15 cellular contexts compared by ENCODE assay signal in genomic region chr10:132722980-132723970, GRCh38.
DNase-seq lines count a peak whose midpoint lies in the region; ATAC-seq and TF ChIP-seq lines count a peak whose summit lies in the region.
"Had no signal": no experiment of that assay in that cellular context is flagged by ENCODE, and none has a peak within 500 bp of the region (broad histone marks: within the 10 kb centered on the region; RNA-seq: fewer than 3 reads in every experiment).

No MANE protein-coding gene starts in this region.

- ATAC-seq in Right ventricle myocardium superior (ENCODE audit: poor library complexity) (peak; percentile 49), Right ventricle myocardium inferior (no peak)
- ATAC-seq: A549 had no signal

- intact Hi-C loops in Right ventricle myocardium superior (cut with DNase I) (no loop called here), Right ventricle myocardium inferior (cut with DNase I) (no loop called here)

- H3K9me3 Mint-ChIP-seq in type B pancreatic cell: no peaks in the 10 kb centered on the region
- H3K9me3 Mint-ChIP-seq: activated CD4-positive, alpha-beta memory T cell treated with anti-CD3 and anti-CD28 coated beads for 36 hours; activated T-helper 1 cell treated with anti-CD3 and anti-CD28 coated beads, Interleukin-12 subunit alpha, Interleukin-12 subunit beta, Interleukin-2, Interleukin-4 antibody, amounts not matched to agents 30 ng/mL and 10 ng/mL and 1 ng/mL, durations not matched to agents 14 hours and 24 hours and 36 hours had no signal

- H3K27ac ChIP-seq in WERI-Rb-1: peak overlapping the region; percentile 91
- H3K27ac ChIP-seq: A549, neutrophil had no signal

- no peaks in the 10 kb centered on the region for H3K9me3 ChIP-seq in WERI-Rb-1 (ENCODE audit: severe bottlenecking)
- no peaks in the 10 kb centered on the region for H3K9me3 ChIP-seq in MG63
- H3K9me3 ChIP-seq: neutrophil, SK-N-SH, tibial nerve had no signal

- H3K4me3 Mint-ChIP-seq in type B pancreatic cell: peak overlapping the region; percentile 69
- H3K4me3 Mint-ChIP-seq: activated CD4-positive, alpha-beta memory T cell treated with anti-CD3 and anti-CD28 coated beads for 36 hours; activated T-helper 1 cell treated with anti-CD3 and anti-CD28 coated beads, Interleukin-12 subunit alpha, Interleukin-12 subunit beta, Interleukin-2, Interleukin-4 antibody, amounts not matched to agents 30 ng/mL and 10 ng/mL and 1 ng/mL, durations not matched to agents 14 hours and 24 hours and 36 hours had no signal

- H3K27ac Mint-ChIP-seq in type B pancreatic cell: no peak overlapping the region
- H3K27ac Mint-ChIP-seq: activated CD4-positive, alpha-beta memory T cell treated with anti-CD3 and anti-CD28 coated beads for 36 hours; activated T-helper 1 cell treated with anti-CD3 and anti-CD28 coated beads, Interleukin-12 subunit alpha, Interleukin-12 subunit beta, Interleukin-2, Interleukin-4 antibody, amounts not matched to agents 30 ng/mL and 10 ng/mL and 1 ng/mL, durations not matched to agents 14 hours and 24 hours and 36 hours had no signal

- TF ChIP-seq CTCF in WERI-Rb-1 (IDR thresholded peaks at IDR 0.05; ENCODE audit: low read depth, low read length): peak; percentile 39; the same call in 1 of the 2 replicates
- TF ChIP-seq CTCF in kidney epithelial cell (IDR thresholded peaks at IDR 0.05; ENCODE audit: insufficient read depth, low read length, poor library complexity, severe bottlenecking): peak; percentile 10
- TF ChIP-seq CTCF in type B pancreatic cell (conservative IDR thresholded peaks at IDR 0.05): no peak

- H3K4me3 ChIP-seq in WERI-Rb-1 (ENCODE audit: low read depth, low read length) (peak overlapping the region; percentile 49), kidney epithelial cell (ENCODE audit: low read depth, low read length) (no peak overlapping the region), MG63 (no peak overlapping the region)
- H3K4me3 ChIP-seq: A549, tibial nerve had no signal

- no peaks in the 10 kb centered on the region for H3K27me3 ChIP-seq in WERI-Rb-1 (ENCODE audit: insufficient read depth, low read depth, severe bottlenecking)
- H3K27me3 ChIP-seq in kidney epithelial cell (ENCODE audit: control insufficient read depth, insufficient read depth, low read length): no peaks in the 10 kb centered on the region
- H3K27me3 ChIP-seq in MG63: no peaks in the 10 kb centered on the region
- H3K27me3 ChIP-seq: neutrophil, tibial nerve had no signal

- no peak for DNase-seq in Right ventricle myocardium superior
- DNase-seq in Right ventricle myocardium inferior (ENCODE audit: missing footprints): no peak
- peak; percentile 91 for DNase-seq in WERI-Rb-1
- no peak for DNase-seq in kidney epithelial cell (ENCODE audit: low read depth)
- no peak for DNase-seq in type B pancreatic cell (ENCODE audit: extremely low spot score, unreplicated experiment)
- DNase-seq in MG63: no peak
- DNase-seq in GM19238 (ENCODE audit: insufficient read length, low spot score): no peak
- DNase-seq in activated CD8-positive, alpha-beta memory T cell treated with anti-CD3 and anti-CD28 coated beads for 24 hours: no peak
- DNase-seq: activated CD4-positive, alpha-beta memory T cell treated with anti-CD3 and anti-CD28 coated beads for 36 hours; SK-N-SH; small intestine had no signal

- peaks cover 17% of the 10 kb centered on the region for H3K4me1 Mint-ChIP-seq in type B pancreatic cell (ENCODE audit: unreplicated experiment)

- H3K36me3 ChIP-seq in WERI-Rb-1 (no peaks in the 10 kb centered on the region), kidney epithelial cell (ENCODE audit: control insufficient read depth, insufficient read depth, low read length) (no peaks in the 10 kb centered on the region), MG63 (no peaks in the 10 kb centered on the region)

- peaks cover 10% of the 10 kb centered on the region for H3K36me3 Mint-ChIP-seq in type B pancreatic cell

- peaks cover 6% of the 10 kb centered on the region for H3K27me3 Mint-ChIP-seq in type B pancreatic cell
- H3K27me3 Mint-ChIP-seq: activated CD4-positive, alpha-beta memory T cell treated with anti-CD3 and anti-CD28 coated beads for 36 hours had no signal
